In the genomic region with DNA sequence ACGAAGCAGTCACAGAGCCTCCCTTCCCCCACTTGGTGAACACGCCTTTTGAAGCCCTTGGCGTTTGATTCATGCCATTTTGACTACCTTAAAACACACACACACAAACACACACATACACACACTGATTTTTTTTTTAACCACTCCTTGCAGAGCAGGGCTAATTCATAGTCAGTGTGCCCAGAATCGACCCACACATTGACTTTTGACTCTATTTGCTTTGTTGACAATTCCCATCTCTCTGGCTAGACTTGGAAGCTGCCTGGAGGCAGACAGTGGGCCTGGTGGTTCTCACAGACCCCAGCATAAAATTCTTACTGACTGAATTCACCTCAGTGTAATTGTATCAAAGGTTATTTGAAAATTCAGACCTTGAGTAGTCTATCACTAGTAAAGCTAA, we compare ENCODE assay signal across 33 cellular contexts. TPM values are rescaled to one million over a fixed set of nuclear protein-coding genes. Genes with fewer than 3 reads are reported as not detected.
"Had no signal": no experiment of that assay in that cellular context is flagged by ENCODE, and none has a peak within 500 bp of the region (broad histone marks: within the 10 kb centered on the region; RNA-seq: fewer than 3 reads in every experiment).

No MANE protein-coding gene starts in this region.

- H3K27me3 ChIP-seq: pancreas, testis, transverse colon, upper lobe of right lung, uterus had no signal

- H3K4me1 ChIP-seq: psoas muscle, spleen, suprapubic skin, tibial artery, upper lobe of right lung, uterus had no signal

- H3K27ac Mint-ChIP-seq: naive thymus-derived CD8-positive, alpha-beta T cell; natural killer cell treated with Interleukin-12 subunit alpha and Interleukin-12 subunit beta and Interleukin-15 and Interleukin-18, amount 100 ng/mL, for 72 hours; nephron progenitor cell; stimulated activated memory B cell treated with anti-CD40 and anti-IgM and Interleukin-4, amounts not matched to agents 10 μg/mL and 1 μg/mL and 100 μg/mL, for 72 hours; stimulated activated naive CD8-positive, alpha-beta T cell treated with anti-CD3 and anti-CD28 coated beads, Interleukin-15, amount 100 ng/mL, for 72 hours; type B pancreatic cell had no signal

- DNase-seq: naive thymus-derived CD8-positive, alpha-beta T cell; nephron progenitor cell; nucleus accumbens; pancreas; psoas muscle; right cardiac atrium; spleen; stimulated activated CD4-positive, alpha-beta T cell treated with anti-CD3 and anti-CD28 coated beads, Interleukin-12 subunit alpha, Interleukin-12 subunit beta, amount 100 ng/mL, for 4 hours; stimulated activated CD4-positive, alpha-beta T cell treated with anti-CD3 and anti-CD28 coated beads, Interleukin-1b, Interleukin-23, amount 100 ng/mL, for 48 hours; stimulated activated CD4-positive, alpha-beta T cell treated with anti-CD3 and anti-CD28 coated beads, Interleukin-4, amount 100 ng/mL, for 1 hour; stimulated activated CD4-positive, alpha-beta T cell treated with anti-CD3 and anti-CD28 coated beads, Interleukin-4, amount 100 ng/mL, for 4 hours; stimulated activated CD8-positive, alpha-beta memory T cell treated with anti-CD3 and anti-CD28 coated beads, Interleukin-4, amount 100 ng/mL, for 48 hours; stimulated activated naive CD4-positive, alpha-beta T cell; stimulated activated naive CD8-positive, alpha-beta T cell treated with anti-CD3 and anti-CD28 coated beads, Interleukin-15, amount 100 ng/mL, for 72 hours; stimulated activated naive CD8-positive, alpha-beta T cell treated with anti-CD3 and anti-CD28 coated beads, Interleukin-15, Interleukin-2, amounts not matched to agents 100 U/mL and 50 U/mL, for 24 hours; substantia nigra; testis; tibial artery; transverse colon; upper lobe of right lung; uterus had no signal

- H3K9me3 ChIP-seq: neutrophil, pancreas, psoas muscle, suprapubic skin, testis, tibial artery, transverse colon, upper lobe of right lung, uterus had no signal

- H3K4me1 Mint-ChIP-seq: nephron progenitor cell; neural crest cell; stimulated activated memory B cell treated with anti-CD40 and anti-IgM and Interleukin-4, amounts not matched to agents 10 μg/mL and 1 μg/mL and 100 μg/mL, for 72 hours had no signal

- H3K4me3 ChIP-seq: pancreas, psoas muscle, skin epidermis, smooth muscle cell, spleen, suprapubic skin, testis, tibial artery, transverse colon, upper lobe of right lung, uterus had no signal

- H3K27ac ChIP-seq: neutrophil, pancreas, psoas muscle, skin epidermis, spleen, suprapubic skin, testis, tibial artery, upper lobe of right lung, uterus had no signal

- H3K4me3 Mint-ChIP-seq: naive thymus-derived CD8-positive, alpha-beta T cell; natural killer cell treated with Interleukin-12 subunit alpha and Interleukin-12 subunit beta and Interleukin-15 and Interleukin-18, amount 100 ng/mL, for 72 hours; nephron progenitor cell; neural crest cell; stimulated activated memory B cell treated with anti-CD40 and anti-IgM and Interleukin-4, amounts not matched to agents 10 μg/mL and 1 μg/mL and 100 μg/mL, for 72 hours; stimulated activated naive CD8-positive, alpha-beta T cell treated with anti-CD3 and anti-CD28 coated beads, Interleukin-15, amount 100 ng/mL, for 72 hours; type B pancreatic cell had no signal

- H3K27me3 Mint-ChIP-seq: type B pancreatic cell had no signal

- ATAC-seq: naive thymus-derived CD8-positive, alpha-beta T cell; natural killer cell treated with Interleukin-12 subunit alpha and Interleukin-12 subunit beta and Interleukin-15 and Interleukin-18, amount 100 ng/mL, for 72 hours; pancreas; psoas muscle; right cardiac atrium; sciatic nerve; stimulated activated memory B cell treated with anti-CD40 and anti-IgM and Interleukin-4, amounts not matched to agents 10 μg/mL and 1 μg/mL and 100 μg/mL, for 72 hours; stimulated activated naive CD8-positive, alpha-beta T cell treated with anti-CD3 and anti-CD28 coated beads, Interleukin-15, amount 100 ng/mL, for 72 hours; stimulated activated naive CD8-positive, alpha-beta T cell treated with anti-CD3 and anti-CD28 coated beads, Interleukin-15, Interleukin-2, amounts not matched to agents 100 U/mL and 50 U/mL, for 24 hours; upper lobe of right lung had no signal

- H3K36me3 Mint-ChIP-seq: stimulated activated memory B cell treated with anti-CD40 and anti-IgM and Interleukin-4, amounts not matched to agents 10 μg/mL and 1 μg/mL and 100 μg/mL, for 72 hours; type B pancreatic cell had no signal

- H3K36me3 ChIP-seq: neutrophil, pancreas, spleen, suprapubic skin, tibial artery, transverse colon, upper lobe of right lung, uterus had no signal

RNA-seq across cellular contexts. Expression of gene CAPN8, which starts 30.3 kb away (rescaled TPM):
- total RNA-seq: natural killer cell treated with Interleukin-12 subunit alpha and Interleukin-12 subunit beta and Interleukin-15 and Interleukin-18, amount 100 ng/mL, for 72 hours; neural crest cell; omental fat pad; osteocyte; posterior vena cava; right cardiac atrium; sciatic nerve; smooth muscle cell had no signal
